ENCODE assay signal across 8 cellular contexts in the genomic region with DNA sequence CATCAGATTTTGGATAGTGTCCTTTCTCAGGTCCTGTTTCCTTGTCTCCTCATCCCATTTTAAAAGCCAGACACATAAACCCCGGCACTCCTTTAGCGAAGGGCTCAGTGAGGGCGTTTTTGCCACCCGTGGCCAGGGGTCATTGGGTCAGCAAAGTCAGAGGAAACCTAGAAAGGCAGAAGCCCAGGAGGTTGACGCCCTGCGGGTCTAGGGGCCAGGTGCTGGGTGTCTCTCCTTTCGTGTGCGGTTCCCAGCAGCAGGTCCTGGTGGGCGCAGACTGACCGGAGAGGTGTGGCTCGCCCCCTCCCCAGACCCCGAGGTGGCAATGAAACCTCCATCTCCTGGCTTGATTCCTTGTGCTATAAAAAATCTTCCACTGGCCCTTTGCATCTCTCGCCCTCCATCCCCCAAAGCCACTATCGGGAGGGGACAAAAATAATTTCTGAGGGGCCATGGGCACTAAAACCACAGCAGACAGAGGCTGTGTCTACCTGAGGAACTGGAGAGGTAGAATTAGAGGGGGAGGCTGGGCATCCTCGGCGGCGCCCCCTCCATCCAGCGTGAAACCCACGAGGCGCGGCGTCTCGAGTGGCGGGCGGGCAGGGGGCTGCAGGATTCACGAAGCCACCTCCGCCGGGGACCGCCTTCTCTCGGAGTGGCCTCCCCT. TPM values are rescaled to one million over a fixed set of nuclear protein-coding genes. Genes with fewer than 3 reads are reported as not detected.
DNase-seq lines count a peak whose midpoint lies in the region; ATAC-seq and TF ChIP-seq lines count a peak whose summit lies in the region.

No MANE protein-coding gene starts in this region.

- peaks cover 85% of the 10 kb centered on the region for H3K79me2 ChIP-seq in fibroblast of lung (ENCODE audit: control insufficient read depth, insufficient read depth, low read length)

- peaks cover 4% of the 10 kb centered on the region for H3K4me1 ChIP-seq in fibroblast of lung (ENCODE audit: control insufficient read depth, extremely low read depth, insufficient read depth, low read length)
- H3K4me1 ChIP-seq in neuron (ENCODE audit: insufficient read depth, low read length) = peaks cover 30% of the 10 kb centered on the region

- no peak for ATAC-seq in T-helper 17 cell

- peaks cover 13% of the 10 kb centered on the region for H3K4me1 Mint-ChIP-seq in T-helper 17 cell

- H3K27me3 Mint-ChIP-seq in T-helper 17 cell = peaks cover 16% of the 10 kb centered on the region

- peak; percentile 45 for DNase-seq in NCI-H2171 treated with DMSO at 0.1 percent for 48 hours (lab: John Stamatoyannopoulos, UW)
- no peak for DNase-seq in NCI-H2171 (lab: John Stamatoyannopoulos, UW)
- no peak for DNase-seq in T-helper 17 cell
- no peak for DNase-seq in fibroblast of lung (ENCODE audit: low read depth in 2 of 2)
- DNase-seq in NCI-H524 (lab: John Stamatoyannopoulos, UW) = no peak
- DNase-seq in RPMI8226 = no peak
- DNase-seq in DMS114 treated with DMSO at 0.1 percent for 48 hours (lab: John Stamatoyannopoulos, UW; ENCODE audit: unreplicated experiment) = no peak

- H3K4me3 Mint-ChIP-seq in T-helper 17 cell = peak overlapping the region; percentile 84

- H3K27ac ChIP-seq in fibroblast of lung (ENCODE audit: insufficient read depth, low read length) = peak overlapping the region; percentile 98

- H3K36me3 ChIP-seq in fibroblast of lung (ENCODE audit: control insufficient read depth, insufficient read depth, low read length) (no peaks in the 10 kb centered on the region), neuron (ENCODE audit: insufficient read depth, low read length) (no peaks in the 10 kb centered on the region)

- H3K9ac ChIP-seq in fibroblast of lung (ENCODE audit: insufficient read depth, low read length) = peak overlapping the region; percentile 99

- peak overlapping the region; percentile 86 for H3K4me2 ChIP-seq in fibroblast of lung (ENCODE audit: extremely low read depth, insufficient read depth, low read length)

- H2AFZ ChIP-seq in fibroblast of lung (ENCODE audit: low read length) (no peak overlapping the region), neuron (ENCODE audit: low read depth, low read length) (peak overlapping the region; percentile 99)

- H3K4me3 ChIP-seq in fibroblast of lung (replicated peaks in 1 of 4; ENCODE audit: control extremely low read depth in 1 of 4, insufficient read depth in 1 of 4, low read depth in 3 of 4, low read length in 4 of 4) (peak overlapping the region; percentile 72 to 97 (median 92)), neuron (ENCODE audit: low read length) (peak overlapping the region; percentile 79)

- H3K9me3 ChIP-seq in T-helper 17 cell (ENCODE audit: control insufficient read depth, low read length, poor library complexity, severe bottlenecking) (no peaks in the 10 kb centered on the region), fibroblast of lung (ENCODE audit: control insufficient read depth, insufficient read depth, low read depth, low read length) (no peaks in the 10 kb centered on the region), neuron (ENCODE audit: low read length) (no peaks in the 10 kb centered on the region)

- no peaks in the 10 kb centered on the region for H4K20me1 ChIP-seq in fibroblast of lung (ENCODE audit: control insufficient read depth, extremely low read depth, insufficient read depth, low read length)

- H3K36me3 Mint-ChIP-seq in T-helper 17 cell (ENCODE audit: low read depth) = no peaks in the 10 kb centered on the region

- TF ChIP-seq CTCF in fibroblast of lung (conservative IDR thresholded peaks at IDR 0.05 in 1 of 2, IDR thresholded peaks at IDR 0.05 in 1 of 2; ENCODE audit: low read depth in 1 of 2, low read length in 2 of 2) = no peak

- H3K27me3 ChIP-seq in fibroblast of lung (ENCODE audit: control insufficient read depth, insufficient read depth, low read length) = no peaks in the 10 kb centered on the region
- H3K27me3 ChIP-seq in neuron (ENCODE audit: insufficient read depth, low read length) = no peaks in the 10 kb centered on the region

- H3K27ac Mint-ChIP-seq in T-helper 17 cell = no peak overlapping the region

RNA-seq across cellular contexts. Expression of a gene that starts 0.9 kb away (rescaled TPM):
- total RNA-seq in T-helper 17 cell (under 1 TPM; 0.65 to 0.73 TPM), fibroblast of lung (157 and 200 TPM in 2 replicates)
- 182 and 222 TPM in 2 replicates for polyA plus RNA-seq in fibroblast of lung
- 122 and 146 TPM in 2 replicates for polyA plus RNA-seq in fibroblast of lung (2012)
- 173 and 186 TPM in 2 replicates for polyA minus RNA-seq in fibroblast of lung (ENCODE audit: low replicate concordance)

Comparison
In these comparisons a context has a peak if more than half of its experiments do, and no peak if none do; other contexts are left out.
1. RNA of a gene that starts 0.9 kb away (total RNA-seq): 157 to 200 TPM in fibroblast of lung; 0.65 to 0.73 TPM in T-helper 17 cell; every median in the first group is over 10 times any median in the second.